ENCODE assay signal across 8 cellular contexts in the genomic region with DNA sequence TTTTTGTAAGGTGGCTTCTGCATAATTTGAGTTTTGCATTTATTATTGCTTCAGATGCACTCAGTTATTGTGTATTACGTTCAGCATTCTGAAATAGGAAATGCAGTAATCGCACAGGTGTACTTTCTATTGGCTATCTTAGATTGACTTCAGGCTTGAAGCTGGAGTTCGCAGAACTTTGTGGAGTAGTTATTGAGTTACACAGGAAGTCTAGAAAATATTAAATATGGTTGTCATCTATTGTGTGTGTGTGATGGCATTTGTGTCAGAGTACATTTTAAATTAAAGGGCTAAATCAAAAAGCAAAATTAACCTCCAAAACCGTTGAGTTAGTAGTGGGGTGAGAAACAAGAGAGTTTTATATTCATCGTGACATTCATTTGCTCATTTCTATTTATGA. TPM values are rescaled to one million over a fixed set of nuclear protein-coding genes. Genes with fewer than 3 reads are reported as not detected.
DNase-seq lines count a peak whose midpoint lies in the region; ATAC-seq, FAIRE-seq and TF ChIP-seq lines count a peak whose summit lies in the region.

No MANE protein-coding gene starts in this region.

- H3K9me3 Mint-ChIP-seq in osteocyte (ENCODE audit: unreplicated experiment), result no peaks in the 10 kb centered on the region

- no peaks in the 10 kb centered on the region for H3K27me3 ChIP-seq in OCI-LY1 (ENCODE audit: insufficient read depth, low read length)
- no peaks in the 10 kb centered on the region for H3K27me3 ChIP-seq in effector memory CD4-positive, alpha-beta T cell (replicated peaks; ENCODE audit: control insufficient read depth, insufficient read depth, low read length, poor library complexity, severe bottlenecking)

- H3K4me3 Mint-ChIP-seq in osteocyte (ENCODE audit: unreplicated experiment), result peak overlapping the region; percentile 62

- H3K36me3 Mint-ChIP-seq in osteocyte (ENCODE audit: unreplicated experiment), result peaks cover 16% of the 10 kb centered on the region

- no peak overlapping the region for H2AFZ ChIP-seq in OCI-LY1 (ENCODE audit: low read length)

- H3K9ac ChIP-seq in OCI-LY1 (ENCODE audit: low read length), result peak overlapping the region; percentile 48

- no peak for DNase-seq in GM12891 (ENCODE audit: insufficient read length, low spot score)
- DNase-seq in effector memory CD4-positive, alpha-beta T cell, result no peak
- DNase-seq in osteocyte (ENCODE audit: extremely low spot score, unreplicated experiment), result no peak
- DNase-seq in epidermal melanocyte (ENCODE audit: insufficient read length, low spot score), result no peak

- no peaks in the 10 kb centered on the region for H3K27me3 Mint-ChIP-seq in osteocyte (ENCODE audit: unreplicated experiment)

- no peak for TF ChIP-seq POLR2A in GM12891 (IDR thresholded peaks at IDR 0.05; ENCODE audit: low read depth, low read length)

- ATAC-seq in HG02981 (IDR thresholded peaks at IDR 0.05; ENCODE audit: unreplicated experiment) (no peak), GM21576 (IDR thresholded peaks at IDR 0.05; ENCODE audit: unreplicated experiment) (no peak), HG02623 (IDR thresholded peaks at IDR 0.05; ENCODE audit: unreplicated experiment) (no peak)

- peaks cover 37% of the 10 kb centered on the region for H3K36me3 ChIP-seq in OCI-LY1 (ENCODE audit: insufficient read depth, low read length)
- no peaks in the 10 kb centered on the region for H3K36me3 ChIP-seq in effector memory CD4-positive, alpha-beta T cell (ENCODE audit: control insufficient read depth, insufficient read depth, low read length)

- H3K27ac Mint-ChIP-seq in osteocyte (ENCODE audit: unreplicated experiment), result peak overlapping the region; percentile 90

- H3K79me2 ChIP-seq in OCI-LY1 (ENCODE audit: insufficient read depth, low read length), result peaks cover 52% of the 10 kb centered on the region

- TF ChIP-seq CTCF in OCI-LY1 (IDR thresholded peaks at IDR 0.05; ENCODE audit: low read length) (no peak), osteocyte (IDR thresholded peaks at IDR 0.05) (no peak)

- H3K9me2 ChIP-seq in OCI-LY1 (ENCODE audit: low read depth, low read length), result no peaks in the 10 kb centered on the region

- H3K4me1 ChIP-seq in OCI-LY1 (ENCODE audit: insufficient read depth, low read length, severe bottlenecking), result peaks cover 23% of the 10 kb centered on the region
- H3K4me1 ChIP-seq in effector memory CD4-positive, alpha-beta T cell (ENCODE audit: control insufficient read depth, insufficient read depth, low read length, poor library complexity, severe bottlenecking), result peaks cover 9% of the 10 kb centered on the region

- no peaks in the 10 kb centered on the region; the same call in 1 of the 2 replicates for H3F3A ChIP-seq in OCI-LY1 (ENCODE audit: insufficient read depth, low read length)

- H3K4me2 ChIP-seq in OCI-LY1 (ENCODE audit: low read length), result peak overlapping the region; percentile 71

- no peak for FAIRE-seq in GM12891 (lab: Jason Lieb, UNC)

- H4K20me1 ChIP-seq in OCI-LY1 (ENCODE audit: insufficient read depth, low read length), result no peaks in the 10 kb centered on the region

- H3K4me3 ChIP-seq in OCI-LY1 (ENCODE audit: low read depth, low read length, poor library complexity, severe bottlenecking), result peak overlapping the region; percentile 99
- peak overlapping the region; percentile 68 for H3K4me3 ChIP-seq in effector memory CD4-positive, alpha-beta T cell (ENCODE audit: insufficient read depth, low read depth, low read length, poor library complexity, severe bottlenecking)

- peaks cover 36% of the 10 kb centered on the region for H3K4me1 Mint-ChIP-seq in osteocyte (ENCODE audit: unreplicated experiment)

- H3K27ac ChIP-seq in OCI-LY1 (ENCODE audit: low read depth, low read length, poor library complexity, severe bottlenecking), result peak overlapping the region; percentile 88
- peak overlapping the region; percentile 98 for H3K27ac ChIP-seq in effector memory CD4-positive, alpha-beta T cell (ENCODE audit: insufficient read depth, low read length, poor library complexity, severe bottlenecking)

- peaks cover 4% of the 10 kb centered on the region; the same call in 1 of the 2 replicates for H3K9me3 ChIP-seq in OCI-LY1 (ENCODE audit: low read length)
- no peaks in the 10 kb centered on the region for H3K9me3 ChIP-seq in effector memory CD4-positive, alpha-beta T cell (ENCODE audit: control insufficient read depth, low read length)

TF ChIP-seq in GM12891, 5 proteins besides CTCF, POLR2A, EP300 and RAD21:
- TF ChIP-seq SPI1 (IDR thresholded peaks at IDR 0.05; ENCODE audit: low read depth, low read length) (0 out of 2 replicates have a peak, but pooled peaks have one; percentile 4), POU2F2 (IDR thresholded peaks at IDR 0.05; ENCODE audit: low read depth, low read length) (no peak)

RNA-seq across cellular contexts. Expression of a gene that starts 2.7 kb away (rescaled TPM):
- polyA plus RNA-seq in GM12891 (2012; ENCODE audit: low read depth, missing spikeins), result 4.7 TPM
- total RNA-seq in osteocyte, result 38.1 and 44.4 TPM in 2 replicates
